ENCODE assay signal across 6 cellular contexts in genomic region chrX:154400369-154400817, GRCh38. TPM values are rescaled to one million over a fixed set of nuclear protein-coding genes. Genes with fewer than 3 reads are reported as not detected.
DNase-seq lines count a peak whose midpoint lies in the region; ATAC-seq and TF ChIP-seq lines count a peak whose summit lies in the region.
"Not testable (repeated sequence)": the region's sequence is repeated elsewhere in the genome, so short reads cannot be mapped to it uniquely, and the experiment has no call there.

No MANE protein-coding gene starts in this region.

- POLR2A ChIA-PET in WTC11 (lab: Charles Lee), result interaction anchor here (1.5 kb wide), 1 partner anchor 27 kb away, joined by 3 read pairs; no protein-coding TSS in a partner anchor

- peaks cover 23% of the 10 kb centered on the region for H3K36me3 Mint-ChIP-seq in HFFc6 (ENCODE audit: low read depth)
- peaks cover 25% of the 10 kb centered on the region for H3K36me3 Mint-ChIP-seq in WTC11
- peaks cover 15% of the 10 kb centered on the region for H3K36me3 Mint-ChIP-seq in progenitor cell of endocrine pancreas (ENCODE audit: insufficient read depth)

- peak overlapping the region; percentile 98 for H3K4me3 Mint-ChIP-seq in HFFc6
- peak overlapping the region; percentile 97; the same call in 1 of the 2 replicates for H3K4me3 Mint-ChIP-seq in WTC11
- H3K4me3 Mint-ChIP-seq in progenitor cell of endocrine pancreas (ENCODE audit: low read depth), result peak overlapping the region; percentile 97

- H3K9me3 Mint-ChIP-seq in HFFc6 (peaks cover 31% of the 10 kb centered on the region), progenitor cell of endocrine pancreas (ENCODE audit: low read depth) (peaks cover 11% of the 10 kb centered on the region)
- not testable (repeated sequence) for H3K9me3 Mint-ChIP-seq in WTC11

- H3K4me3 ChIP-seq in AG09309 (ENCODE audit: control insufficient read depth, low read depth, low read length), result peak overlapping the region; percentile 69
- peak overlapping the region; percentile 68 for H3K4me3 ChIP-seq in astrocyte of the spinal cord (ENCODE audit: low read depth, low read length)
- H3K4me3 ChIP-seq in left ventricle myocardium inferior, result peak overlapping the region; percentile 85

- TF ChIP-seq CTCF in AG09309 (IDR thresholded peaks at IDR 0.05; ENCODE audit: control insufficient read depth, insufficient read depth, low read depth, low read length, missing control alignments); HFFc6 (IDR thresholded peaks at IDR 0.05); WTC11 (IDR thresholded peaks at IDR 0.05); astrocyte of the spinal cord (IDR thresholded peaks at IDR 0.05; ENCODE audit: low read depth, low read length); left ventricle myocardium inferior (IDR thresholded peaks at IDR 0.05; ENCODE audit: borderline replicate concordance); progenitor cell of endocrine pancreas (IDR thresholded peaks at IDR 0.05; ENCODE audit: unreplicated experiment): not testable (repeated sequence)

- H3K4me1 Mint-ChIP-seq in HFFc6 (ENCODE audit: low read depth); progenitor cell of endocrine pancreas (ENCODE audit: low read depth): not testable (repeated sequence)
- H3K4me1 Mint-ChIP-seq in WTC11, result peaks cover 16% of the 10 kb centered on the region

- in situ Hi-C loops in astrocyte of the spinal cord (cut with HindIII; ENCODE audit: low sequenced_read_pairs), result not testable (repeated sequence)

- not testable (repeated sequence) for H3K27me3 ChIP-seq in left ventricle myocardium inferior (ENCODE audit: low read depth)

- H3K27me3 Mint-ChIP-seq in HFFc6 (ENCODE audit: insufficient read depth), result peaks cover 51% of the 10 kb centered on the region
- not testable (repeated sequence) for H3K27me3 Mint-ChIP-seq in WTC11 (ENCODE audit: low read depth); progenitor cell of endocrine pancreas

- not testable (repeated sequence) for DNase-seq in AG09309 (ENCODE audit: low read depth); HFFc6; WTC11 (ENCODE audit: low spot score); astrocyte of the spinal cord (ENCODE audit: low read depth, low spot score); left ventricle myocardium inferior; progenitor cell of endocrine pancreas (ENCODE audit: low spot score, unreplicated experiment)

- not testable (repeated sequence) for ATAC-seq in WTC11

- H3K27ac ChIP-seq in left ventricle myocardium inferior (replicated peaks), result peak overlapping the region; percentile 99

- H3K9me3 ChIP-seq in left ventricle myocardium inferior (replicated peaks), result not testable (repeated sequence)

- H3K27ac Mint-ChIP-seq in HFFc6 (peak overlapping the region; percentile 99), progenitor cell of endocrine pancreas (peak overlapping the region; percentile 62)
- H3K27ac Mint-ChIP-seq in WTC11, result not testable (repeated sequence)

- intact Hi-C loops in left ventricle myocardium inferior (cut with micrococcal nuclease), result not testable (repeated sequence)

- CTCF ChIA-PET in WTC11 (lab: Charles Lee), result interaction anchor here (1.5 to 2.8 kb wide), 2 partner anchors 27 to 127 kb away, joined by 3 to 7 read pairs; no protein-coding TSS in a partner anchor

- peaks cover 22% of the 10 kb centered on the region for H3K4me1 ChIP-seq in left ventricle myocardium inferior

- H3K36me3 ChIP-seq in left ventricle myocardium inferior, result peaks cover 25% of the 10 kb centered on the region

TF ChIP-seq in WTC11, 78 proteins besides CTCF, POLR2A, EP300 and RAD21:
- peak; percentile 40; the same call in 1 of the 2 replicates for TF ChIP-seq NFATC4 (CRISPR knock-in tag; IDR thresholded peaks at IDR 0.05)
TF ChIP-seq in WTC11: peak in this region for 1; not testable (repeated sequence) for 77.

RNA-seq across cellular contexts. Expression of gene RPL10, which starts 2.2 kb away (rescaled TPM):
- 1,000 to 10,000 TPM; 1,764 to 1,978 (median 1,934) TPM for total RNA-seq in HFFc6 (2021; fragmentation: NEBNext Ultra II Directional; extraction: Animal tissue kit (Norgen Biotek cat#: 25700))
- total RNA-seq in WTC11 (2021) (2,241 to 2,474 TPM (median 2,438 TPM) in 3 replicates), left ventricle myocardium inferior (1,850 TPM), progenitor cell of endocrine pancreas (2,364 and 2,443 TPM in 2 replicates)

RNA-seq across cellular contexts. Expression of gene DNASE1L1, which starts 8.7 kb away (rescaled TPM):
- 10 to 100 TPM; 74.8 to 96.3 (median 87.4) TPM for total RNA-seq in HFFc6 (2021; fragmentation: NEBNext Ultra II Directional; extraction: Animal tissue kit (Norgen Biotek cat#: 25700))
- total RNA-seq in WTC11 (2021) (16.2 to 21.6 TPM (median 21.2 TPM) in 3 replicates), left ventricle myocardium inferior (56.3 TPM), progenitor cell of endocrine pancreas (12.7 and 14.3 TPM in 2 replicates)

RNA-seq across cellular contexts. Expression of gene TAFAZZIN, which starts 10.9 kb away (rescaled TPM):
- 10 to 100 TPM; 13.0 to 17.3 (median 15.1) TPM for total RNA-seq in HFFc6 (2021; fragmentation: NEBNext Ultra II Directional; extraction: Animal tissue kit (Norgen Biotek cat#: 25700))
- total RNA-seq in WTC11 (2021) (43.5 to 48.6 TPM (median 44.5 TPM) in 3 replicates), left ventricle myocardium inferior (39.8 TPM), progenitor cell of endocrine pancreas (34.5 and 38.4 TPM in 2 replicates)

RNA-seq across cellular contexts. Expression of gene EMD, which starts 21.3 kb away (rescaled TPM):
- 100 to 1,000 TPM in 4 of 6 experiments, 10 to 100 TPM in 2; 84.8 to 119 (median 108) TPM for total RNA-seq in HFFc6 (2021; fragmentation: NEBNext Ultra II Directional; extraction: Animal tissue kit (Norgen Biotek cat#: 25700))
- total RNA-seq in WTC11 (2021) (69.8 to 78.3 TPM (median 72.7 TPM) in 3 replicates), left ventricle myocardium inferior (55.6 TPM), progenitor cell of endocrine pancreas (42.5 and 45.9 TPM in 2 replicates)

RNA-seq across cellular contexts. Expression of gene FLNA, which starts 26.0 kb away (rescaled TPM):
- 1,000 to 10,000 TPM; 2,260 to 2,886 (median 2,666) TPM for total RNA-seq in HFFc6 (2021; fragmentation: NEBNext Ultra II Directional; extraction: Animal tissue kit (Norgen Biotek cat#: 25700))
- total RNA-seq in WTC11 (2021) (914 to 1,017 TPM (median 992 TPM) in 3 replicates), left ventricle myocardium inferior (225 TPM), progenitor cell of endocrine pancreas (765 and 777 TPM in 2 replicates)
